23 cellular contexts compared by ENCODE assay signal in genomic region chr11:36379653-36380052, GRCh38.
DNase-seq lines count a peak whose midpoint lies in the region; ATAC-seq and TF ChIP-seq lines count a peak whose summit lies in the region.
"Had no signal": no experiment of that assay in that cellular context is flagged by ENCODE, and none has a peak within 500 bp of the region (broad histone marks: within the 10 kb centered on the region; RNA-seq: fewer than 3 reads in every experiment).

No MANE protein-coding gene starts in this region.

- peak overlapping the region; percentile 93 for H3K4me3 Mint-ChIP-seq in activated T-cell treated with anti-CD3 and anti-CD28 coated beads, Interleukin-2, amount 50 U/mL, for 4 hours
- peak overlapping the region; percentile 92 for H3K4me3 Mint-ChIP-seq in activated CD4-positive, alpha-beta memory T cell treated with anti-CD3 and anti-CD28 coated beads for 36 hours
- H3K4me3 Mint-ChIP-seq in endodermal cell: no peak overlapping the region
- peak overlapping the region; percentile 92 for H3K4me3 Mint-ChIP-seq in stimulated activated effector memory CD8-positive, alpha-beta T cell treated with anti-CD3 and anti-CD28 coated beads, Interleukin-12 subunit alpha, Interleukin-12 subunit beta, amount 100 ng/mL, for 72 hours

- WGBS in endodermal cell (ENCODE audit: insufficient coverage in 1 of 2, insufficient read length in 1 of 2), 2 experiments: 92 to 100% methylated on average over 3 of the region's 3 CpGs

- intact Hi-C loops in activated CD4-positive, alpha-beta memory T cell treated with anti-CD3 and anti-CD28 coated beads for 36 hours (cut with micrococcal nuclease): loop anchor here (5.0 kb wide), 2 partner anchors 73 to 128 kb away; no protein-coding TSS in a partner anchor

- H3K36me3 Mint-ChIP-seq in activated T-cell treated with anti-CD3 and anti-CD28 coated beads, Interleukin-2, amount 50 U/mL, for 4 hours (ENCODE audit: insufficient read depth): peaks cover 7% of the 10 kb centered on the region
- H3K36me3 Mint-ChIP-seq in activated CD4-positive, alpha-beta memory T cell treated with anti-CD3 and anti-CD28 coated beads for 36 hours: peaks cover 56% of the 10 kb centered on the region
- no peaks in the 10 kb centered on the region for H3K36me3 Mint-ChIP-seq in endodermal cell (ENCODE audit: low read depth)
- peaks cover 83% of the 10 kb centered on the region for H3K36me3 Mint-ChIP-seq in stimulated activated effector memory CD8-positive, alpha-beta T cell treated with anti-CD3 and anti-CD28 coated beads, Interleukin-12 subunit alpha, Interleukin-12 subunit beta, amount 100 ng/mL, for 72 hours

- H3K27me3 Mint-ChIP-seq in activated T-cell treated with anti-CD3 and anti-CD28 coated beads, Interleukin-2, amount 50 U/mL, for 4 hours (ENCODE audit: low read depth): peaks cover 29% of the 10 kb centered on the region
- peaks cover 8% of the 10 kb centered on the region for H3K27me3 Mint-ChIP-seq in activated CD4-positive, alpha-beta memory T cell treated with anti-CD3 and anti-CD28 coated beads for 36 hours
- H3K27me3 Mint-ChIP-seq in endodermal cell (ENCODE audit: insufficient read depth): peaks cover 56% of the 10 kb centered on the region

- no peak for TF ChIP-seq CTCF in endodermal cell (conservative IDR thresholded peaks at IDR 0.05)

- no peak for DNase-seq in activated T-cell treated with anti-CD3 and anti-CD28 coated beads, Interleukin-2, amount 50 U/mL, for 4 hours
- no peak for DNase-seq in activated T-cell treated with anti-CD3 and anti-CD28 coated beads, Interleukin-2, amount 50 U/mL, for 1 hour
- DNase-seq in activated CD4-positive, alpha-beta memory T cell treated with anti-CD3 and anti-CD28 coated beads for 36 hours: no peak
- no peak for DNase-seq in endodermal cell
- DNase-seq in stimulated activated effector memory CD8-positive, alpha-beta T cell treated with anti-CD3 and anti-CD28 coated beads, Interleukin-12 subunit alpha, Interleukin-12 subunit beta, amount 100 ng/mL, for 72 hours (ENCODE audit: low spot score in 2 of 2): no peak
- no peak for DNase-seq in anterior cingulate cortex (lab: John Stamatoyannopoulos, UW)
- DNase-seq in AML-193 (lab: John Stamatoyannopoulos, UW): no peak
- DNase-seq: ACHN; dermis blood vessel endothelial cell; glutamatergic neuron; NCI-H1694 treated with DMSO at 0.1 percent for 48 hours; NCI-H2171 treated with DMSO at 0.1 percent for 48 hours; PC-3; stimulated activated CD4-positive, alpha-beta T cell treated with anti-CD3 and anti-CD28 coated beads, Interleukin-2, amount 100 ng/mL, for 24 hours had no signal

- H3K27ac Mint-ChIP-seq in activated CD4-positive, alpha-beta memory T cell treated with anti-CD3 and anti-CD28 coated beads for 36 hours: peak overlapping the region; percentile 84
- no peak overlapping the region for H3K27ac Mint-ChIP-seq in endodermal cell
- H3K27ac Mint-ChIP-seq in stimulated activated effector memory CD8-positive, alpha-beta T cell treated with anti-CD3 and anti-CD28 coated beads, Interleukin-12 subunit alpha, Interleukin-12 subunit beta, amount 100 ng/mL, for 72 hours: peak overlapping the region; percentile 94

- peaks cover 42% of the 10 kb centered on the region for H3K4me1 Mint-ChIP-seq in activated T-cell treated with anti-CD3 and anti-CD28 coated beads, Interleukin-2, amount 50 U/mL, for 4 hours (ENCODE audit: low read depth)
- peaks cover 60% of the 10 kb centered on the region for H3K4me1 Mint-ChIP-seq in activated CD4-positive, alpha-beta memory T cell treated with anti-CD3 and anti-CD28 coated beads for 36 hours (ENCODE audit: low read depth)
- H3K4me1 Mint-ChIP-seq in endodermal cell: peaks cover 23% of the 10 kb centered on the region
- peaks cover 69% of the 10 kb centered on the region for H3K4me1 Mint-ChIP-seq in stimulated activated effector memory CD8-positive, alpha-beta T cell treated with anti-CD3 and anti-CD28 coated beads, Interleukin-12 subunit alpha, Interleukin-12 subunit beta, amount 100 ng/mL, for 72 hours

- H3K9me3 ChIP-seq in endodermal cell (ENCODE audit: control insufficient read depth, low read length): no peaks in the 10 kb centered on the region
- H3K9me3 ChIP-seq: BLaER1, neutrophil, prostate gland had no signal

- H3K27ac ChIP-seq in endodermal cell (ENCODE audit: low read depth, low read length): no peak overlapping the region
- H3K27ac ChIP-seq: BLaER1, HL-60, neutrophil, prostate gland had no signal

- H3K4me3 ChIP-seq in endodermal cell (ENCODE audit: low read length): peak overlapping the region; percentile 87
- H3K4me3 ChIP-seq: BLaER1, HAP-1, lung, prostate gland had no signal

- no peak for ATAC-seq in activated T-cell treated with anti-CD3 and anti-CD28 coated beads, Interleukin-2, amount 50 U/mL, for 4 hours
- no peak for ATAC-seq in stimulated activated effector memory CD8-positive, alpha-beta T cell treated with anti-CD3 and anti-CD28 coated beads, Interleukin-12 subunit alpha, Interleukin-12 subunit beta, amount 100 ng/mL, for 72 hours
- ATAC-seq in HG03432 (IDR thresholded peaks at IDR 0.05; ENCODE audit: unreplicated experiment): no peak
- ATAC-seq: activated CD4-positive, CD25-positive, alpha-beta regulatory T cell treated with anti-CD3 and anti-CD28 coated beads, Interleukin-2, amount 50 U/mL, for 24 hours; PC-3; Right ventricle myocardium inferior had no signal

- peaks cover 6% of the 10 kb centered on the region for H3K36me3 ChIP-seq in endodermal cell (ENCODE audit: control insufficient read depth, insufficient read depth, low read length)
- H3K36me3 ChIP-seq: neutrophil, prostate gland had no signal

- peaks cover 12% of the 10 kb centered on the region for H3K4me1 ChIP-seq in endodermal cell (ENCODE audit: control insufficient read depth, insufficient read depth, low read length)
- H3K4me1 ChIP-seq: prostate gland had no signal

- CTCF ChIA-PET in activated CD4-positive, alpha-beta memory T cell treated with anti-CD3 and anti-CD28 coated beads for 36 hours (lab: Charles Lee): interaction anchor here (1.3 to 6.4 kb wide), 4 partner anchors 88 to 113 kb away, joined by 3 to 31 read pairs (median 10); no protein-coding TSS in a partner anchor

- H3K9me3 Mint-ChIP-seq in activated T-cell treated with anti-CD3 and anti-CD28 coated beads, Interleukin-2, amount 50 U/mL, for 4 hours: no peaks in the 10 kb centered on the region
- H3K9me3 Mint-ChIP-seq in activated CD4-positive, alpha-beta memory T cell treated with anti-CD3 and anti-CD28 coated beads for 36 hours: no peaks in the 10 kb centered on the region
- peaks cover 3% of the 10 kb centered on the region for H3K9me3 Mint-ChIP-seq in endodermal cell
- no peaks in the 10 kb centered on the region for H3K9me3 Mint-ChIP-seq in stimulated activated effector memory CD8-positive, alpha-beta T cell treated with anti-CD3 and anti-CD28 coated beads, Interleukin-12 subunit alpha, Interleukin-12 subunit beta, amount 100 ng/mL, for 72 hours

- POLR2A ChIA-PET in activated CD4-positive, alpha-beta memory T cell treated with anti-CD3 and anti-CD28 coated beads for 36 hours (lab: Charles Lee): no interaction called here

- H3K27me3 ChIP-seq in endodermal cell (ENCODE audit: control insufficient read depth, insufficient read depth, low read length, poor library complexity, severe bottlenecking): peaks cover 17% of the 10 kb centered on the region

- no peak overlapping the region for H3K9ac ChIP-seq in endodermal cell (ENCODE audit: extremely low read depth, low read length, poor library complexity, severe bottlenecking)
- H3K9ac ChIP-seq: BLaER1 had no signal
